10 cellular contexts compared by ENCODE assay signal in the genomic region with DNA sequence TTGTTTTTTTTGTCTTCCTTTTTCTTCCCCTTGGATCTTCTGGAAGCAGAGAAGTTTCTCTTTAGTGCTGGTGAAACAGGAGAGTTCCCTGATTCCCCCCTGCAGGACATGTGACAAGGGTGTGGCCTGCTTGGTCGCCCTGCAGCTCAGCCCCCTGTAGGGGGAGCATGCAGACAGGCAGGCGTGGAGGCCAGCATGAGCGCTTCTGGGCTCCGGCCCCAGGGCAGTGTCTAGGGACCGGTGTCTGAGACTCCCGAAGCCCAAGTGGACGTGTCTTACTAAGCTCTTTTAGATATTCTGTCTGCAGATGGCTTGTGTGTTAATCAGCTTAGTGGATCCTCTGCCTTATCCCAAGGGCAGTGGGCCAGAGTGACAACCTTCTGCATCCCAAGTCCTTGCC.
DNase-seq lines count a peak whose midpoint lies in the region; ATAC-seq and TF ChIP-seq lines count a peak whose summit lies in the region.
"Had no signal": no experiment of that assay in that cellular context is flagged by ENCODE, and none has a peak within 500 bp of the region (broad histone marks: within the 10 kb centered on the region; RNA-seq: fewer than 3 reads in every experiment).

No MANE protein-coding gene starts in this region.

- H3K9me3 ChIP-seq in parathyroid adenoma (ENCODE audit: control insufficient read depth, low read length): no peaks in the 10 kb centered on the region

- H3K36me3 ChIP-seq in parathyroid adenoma (ENCODE audit: control insufficient read depth, insufficient read depth, low read length): no peaks in the 10 kb centered on the region
- H3K36me3 ChIP-seq: heart right ventricle had no signal

- H3K27ac ChIP-seq in VCaP (no peak overlapping the region), parathyroid adenoma (no peak overlapping the region)
- H3K27ac ChIP-seq: heart right ventricle had no signal

- no peak overlapping the region for H2AFZ ChIP-seq in parathyroid adenoma

- no peaks in the 10 kb centered on the region for H3K79me2 ChIP-seq in parathyroid adenoma

- H3K9ac ChIP-seq in parathyroid adenoma: no peak overlapping the region

- H3K4me2 ChIP-seq in parathyroid adenoma (ENCODE audit: low read length): no peak overlapping the region

- H3K4me3 ChIP-seq in parathyroid adenoma (ENCODE audit: low read depth, low read length): no peak overlapping the region
- H3K4me3 ChIP-seq: heart right ventricle had no signal

- peak; percentile 31 for TF ChIP-seq CTCF in VCaP (conservative IDR thresholded peaks at IDR 0.05)
- peak; percentile 51 for TF ChIP-seq CTCF in parathyroid adenoma (IDR thresholded peaks at IDR 0.05)

- H3K4me1 ChIP-seq in parathyroid adenoma: no peaks in the 10 kb centered on the region
- H3K4me1 ChIP-seq: heart right ventricle had no signal

- H3K27me3 ChIP-seq in parathyroid adenoma (ENCODE audit: control insufficient read depth, insufficient read depth, low read length): no peaks in the 10 kb centered on the region

- ATAC-seq in HG03139 (IDR thresholded peaks at IDR 0.05; ENCODE audit: unreplicated experiment) (no peak), HG02642 (IDR thresholded peaks at IDR 0.05; ENCODE audit: poor library complexity, unreplicated experiment) (no peak)
- ATAC-seq: heart right ventricle had no signal

- DNase-seq in NCI-H748 (lab: John Stamatoyannopoulos, UW; ENCODE audit: unreplicated experiment): peak; percentile 24
- DNase-seq in NCI-H748 treated with DMSO at 0.1 percent for 48 hours (lab: John Stamatoyannopoulos, UW): no peak
- DNase-seq in Kasumi-1 (lab: John Stamatoyannopoulos, UW): peak; percentile 35 to 39
- DNase-seq in germinal center (ENCODE audit: low spot score): no peak
- DNase-seq: NCI-H2081 treated with DMSO at 0.1 percent for 48 hours had no signal

Comparison
In these comparisons a context has a peak if more than half of its experiments do, and no peak if none do; other contexts are left out.
1. DNase-seq: peak in NCI-H748 (single experiment) and Kasumi-1 (2 of 2); none in NCI-H748 treated with DMSO at 0.1 percent for 48 hours (single experiment) and germinal center (single experiment).